Comparison of ENCODE assay signal across 8 cellular contexts in genomic region chrX:132022115-132022862, GRCh38. TPM values are rescaled to one million over a fixed set of nuclear protein-coding genes. Genes with fewer than 3 reads are reported as not detected.
DNase-seq lines count a peak whose midpoint lies in the region; ATAC-seq and TF ChIP-seq lines count a peak whose summit lies in the region.

No MANE protein-coding gene starts in this region.

- peak overlapping the region; percentile 81 for H3K4me2 ChIP-seq in smooth muscle cell

- no peak for DNase-seq in heart left ventricle
- DNase-seq in left ventricle myocardium superior = no peak
- DNase-seq in activated CD8-positive, alpha-beta T cell treated with anti-CD3 and anti-CD28 coated beads, Interleukin-2, amount 10 ng/mL, durations not matched to agents 7 days and 5 days = peak; percentile 28
- DNase-seq in glutamatergic neuron = no peak
- no peak for DNase-seq in smooth muscle cell (lab: John Stamatoyannopoulos, UW; ENCODE audit: unreplicated experiment)
- no peak for DNase-seq in DMS79 treated with DMSO at 0.1 percent for 48 hours (lab: John Stamatoyannopoulos, UW)

- H3K4me3 ChIP-seq in heart left ventricle (peak overlapping the region in 11 of 12 donors; percentile 41 to 72 (median 56)), smooth muscle cell (peak overlapping the region; percentile 77)

- no peak for TF ChIP-seq POLR2A in heart left ventricle (IDR thresholded peaks at IDR 0.05)

- H3K36me3 Mint-ChIP-seq in activated CD8-positive, alpha-beta T cell treated with anti-CD3 and anti-CD28 coated beads, Interleukin-2, amount 10 ng/mL, durations not matched to agents 7 days and 5 days (ENCODE audit: low read depth) = peaks cover 5% of the 10 kb centered on the region
- H3K36me3 Mint-ChIP-seq in glutamatergic neuron (ENCODE audit: unreplicated experiment) = no peaks in the 10 kb centered on the region

- TF ChIP-seq CTCF in heart left ventricle (IDR thresholded peaks at IDR 0.05) (peak in 3 of 12 donors; percentile 6 to 26 (median 8)), glutamatergic neuron (IDR thresholded peaks at IDR 0.05; ENCODE audit: partially characterized antibody, unreplicated experiment) (no peak), smooth muscle cell (IDR thresholded peaks at IDR 0.05; ENCODE audit: borderline replicate concordance, insufficient read depth, poor library complexity, severe bottlenecking) (no peak)

- peak overlapping the region; percentile 12 for H2AFZ ChIP-seq in smooth muscle cell (ENCODE audit: low read depth)

- no peaks in the 10 kb centered on the region for H3K27me3 Mint-ChIP-seq in activated CD8-positive, alpha-beta T cell treated with anti-CD3 and anti-CD28 coated beads, Interleukin-2, amount 10 ng/mL, durations not matched to agents 7 days and 5 days (ENCODE audit: low read depth)
- H3K27me3 Mint-ChIP-seq in glutamatergic neuron (ENCODE audit: unreplicated experiment) = no peaks in the 10 kb centered on the region

- H3K36me3 ChIP-seq in heart left ventricle (no peaks in the 10 kb centered on the region), smooth muscle cell (ENCODE audit: low read depth) (no peaks in the 10 kb centered on the region)

- H4K20me1 ChIP-seq in smooth muscle cell (ENCODE audit: low read depth) = no peaks in the 10 kb centered on the region

- POLR2A ChIA-PET in activated CD8-positive, alpha-beta T cell treated with anti-CD3 and anti-CD28 coated beads, Interleukin-2, amount 10 ng/mL, durations not matched to agents 7 days and 5 days (lab: Charles Lee) = interaction anchor here (0.6 to 1.5 kb wide), 11 partner anchors 11 to 1717 kb away, joined by 3 to 5 read pairs (median 3); no protein-coding TSS in a partner anchor

- no peak overlapping the region for H3K9ac ChIP-seq in smooth muscle cell (ENCODE audit: low read depth)

- intact Hi-C loops in heart left ventricle (cut with DNase I) = no loop called here
- intact Hi-C loops in left ventricle myocardium superior (cut with micrococcal nuclease) = no loop called here

- H3K27ac ChIP-seq in heart left ventricle (peak overlapping the region in 1 of 12 donors; percentile 22), smooth muscle cell (ENCODE audit: low read depth) (no peak overlapping the region)

- H3K9me3 Mint-ChIP-seq in activated CD8-positive, alpha-beta T cell treated with anti-CD3 and anti-CD28 coated beads, Interleukin-2, amount 10 ng/mL, durations not matched to agents 7 days and 5 days (ENCODE audit: insufficient read depth) = no peaks in the 10 kb centered on the region
- H3K9me3 Mint-ChIP-seq in glutamatergic neuron (ENCODE audit: unreplicated experiment) = peaks cover 2% of the 10 kb centered on the region

- H3K27me3 ChIP-seq in heart left ventricle = peaks cover 0 to 44% (median 0%) of the 10 kb centered on the region in 9 donors
- no peaks in the 10 kb centered on the region for H3K27me3 ChIP-seq in smooth muscle cell (ENCODE audit: low read depth)

- no peaks in the 10 kb centered on the region for H3F3A ChIP-seq in smooth muscle cell (ENCODE audit: low read depth)

- WGBS in heart left ventricle, 4 donors = 12 to 49% (median 22%) methylated on average over 19 of the region's 19 CpGs
- WGBS in smooth muscle cell (ENCODE audit: low lambda C conversion rate) = 44% methylated on average over 19 of the region's 19 CpGs

- H3K4me1 ChIP-seq in heart left ventricle (peaks cover 0 to 13% (median 0%) of the 10 kb centered on the region in 12 donors), smooth muscle cell (ENCODE audit: low read depth) (peaks cover 12% of the 10 kb centered on the region)

- peak overlapping the region; percentile 94 for H3K27ac Mint-ChIP-seq in activated CD8-positive, alpha-beta T cell treated with anti-CD3 and anti-CD28 coated beads, Interleukin-2, amount 10 ng/mL, durations not matched to agents 7 days and 5 days
- H3K27ac Mint-ChIP-seq in glutamatergic neuron (ENCODE audit: unreplicated experiment) = no peak overlapping the region

- CTCF ChIA-PET in activated CD8-positive, alpha-beta T cell treated with anti-CD3 and anti-CD28 coated beads, Interleukin-2, amount 10 ng/mL, durations not matched to agents 7 days and 5 days (lab: Charles Lee) = interaction anchor here (0.5 to 1.3 kb wide), 3 partner anchors 14 to 180 kb away, joined by 3 to 4 read pairs (median 3); no protein-coding TSS in a partner anchor

- H3K4me1 Mint-ChIP-seq in activated CD8-positive, alpha-beta T cell treated with anti-CD3 and anti-CD28 coated beads, Interleukin-2, amount 10 ng/mL, durations not matched to agents 7 days and 5 days (ENCODE audit: low read depth) = peaks cover 38% of the 10 kb centered on the region
- no peaks in the 10 kb centered on the region for H3K4me1 Mint-ChIP-seq in glutamatergic neuron (ENCODE audit: low read depth, unreplicated experiment)

- no peak for ATAC-seq in heart left ventricle
- no peak for ATAC-seq in left ventricle myocardium superior
- ATAC-seq in HG03469 (IDR thresholded peaks at IDR 0.05; ENCODE audit: unreplicated experiment) = peak; percentile 25
- ATAC-seq in activated CD8-positive, alpha-beta T cell treated with anti-CD3 and anti-CD28 coated beads, Interleukin-2, amount 10 ng/mL, durations not matched to agents 7 days and 5 days = peak; percentile 2
- ATAC-seq in GM19467 (IDR thresholded peaks at IDR 0.05; ENCODE audit: unreplicated experiment) = no peak

- H3K9me3 ChIP-seq in heart left ventricle (no peaks in the 10 kb centered on the region), smooth muscle cell (replicated peaks; ENCODE audit: low read depth) (no peaks in the 10 kb centered on the region)

- peaks cover 19% of the 10 kb centered on the region for H3K79me2 ChIP-seq in smooth muscle cell (ENCODE audit: low read depth)

- peak overlapping the region; percentile 91 for H3K4me3 Mint-ChIP-seq in activated CD8-positive, alpha-beta T cell treated with anti-CD3 and anti-CD28 coated beads, Interleukin-2, amount 10 ng/mL, durations not matched to agents 7 days and 5 days
- H3K4me3 Mint-ChIP-seq in glutamatergic neuron (ENCODE audit: unreplicated experiment) = peak overlapping the region; percentile 84

RNA-seq across cellular contexts. Expression of gene STK26, which starts 0.8 kb away (rescaled TPM):
- total RNA-seq in heart left ventricle (1 to 10 TPM in 7 of 9 donors, under 1 TPM in 2; 0.43 to 4.9 (median 1.6) TPM), left ventricle myocardium superior (1.9 TPM), glutamatergic neuron (ENCODE audit: unreplicated experiment) (1.7 TPM), smooth muscle cell (50.9 and 56.3 TPM in 2 replicates)
- polyA plus RNA-seq in heart left ventricle (under 1 TPM; 0.71 to 0.91 TPM), smooth muscle cell (13.2 and 13.8 TPM in 2 replicates)
- total RNA-seq in activated CD8-positive, alpha-beta T cell treated with anti-CD3 and anti-CD28 coated beads, Interleukin-2, amount 10 ng/mL, durations not matched to agents 7 days and 5 days = 10 to 100 TPM; 56.0 to 60.2 TPM

Comparison
In these comparisons a context has a peak if more than half of its experiments do, and no peak if none do; other contexts are left out.
1. ATAC-seq: peak in HG03469 (single experiment) and activated CD8-positive, alpha-beta T cell treated with anti-CD3 and anti-CD28 coated beads, Interleukin-2, amount 10 ng/mL, durations not matched to agents 7 days and 5 days (single experiment); none in heart left ventricle (0 of 4), left ventricle myocardium superior (single experiment) and GM19467 (single experiment).